8 cellular contexts compared by ENCODE assay signal in the genomic region with DNA sequence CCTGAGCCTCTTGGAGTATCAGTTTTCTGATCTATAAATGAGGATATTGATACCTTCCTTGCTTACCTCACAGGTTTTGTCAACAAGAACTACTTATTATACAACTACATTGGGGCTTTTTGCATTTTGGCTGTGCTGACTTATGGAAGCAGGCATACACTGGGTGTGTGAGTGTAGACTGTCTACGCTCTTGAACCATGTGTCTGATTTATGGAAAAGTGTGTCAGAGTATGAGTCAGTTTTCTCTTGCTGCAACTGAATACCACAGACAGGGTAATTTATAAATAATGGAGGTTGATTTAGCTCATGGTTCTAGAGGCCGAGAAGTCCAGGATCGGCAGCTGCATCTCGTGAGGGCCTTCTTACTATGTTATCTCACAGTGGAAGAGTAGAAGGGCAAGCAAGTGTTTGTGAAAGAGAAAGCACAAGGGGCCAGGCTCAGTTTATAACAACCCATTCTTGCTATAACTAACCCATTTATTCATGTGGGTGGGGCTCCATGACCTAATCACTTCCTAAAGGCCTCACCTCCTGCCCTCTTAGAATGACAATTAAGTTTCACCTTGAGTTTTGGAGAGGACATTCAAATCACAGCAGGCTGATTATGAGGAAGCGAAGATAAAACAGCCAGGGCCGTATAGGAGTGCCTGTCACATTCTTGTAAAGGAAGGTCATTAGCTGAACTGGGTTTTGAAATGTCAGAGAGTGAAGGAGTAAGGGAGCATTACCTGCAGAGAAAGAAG. TPM values are rescaled to one million over a fixed set of nuclear protein-coding genes. Genes with fewer than 3 reads are reported as not detected.
DNase-seq lines count a peak whose midpoint lies in the region; ATAC-seq and TF ChIP-seq lines count a peak whose summit lies in the region.

No MANE protein-coding gene starts in this region.

- peaks cover 33% of the 10 kb centered on the region for H3K4me1 Mint-ChIP-seq in activated CD8-positive, alpha-beta memory T cell treated with anti-CD3 and anti-CD28 coated beads, Interleukin-2, amount 10 ng/mL, durations not matched to agents 7 days and 5 days

- H3K36me3 ChIP-seq in mucosa of descending colon (ENCODE audit: low read depth): no peaks in the 10 kb centered on the region

- no peak overlapping the region for H3K4me3 Mint-ChIP-seq in activated CD8-positive, alpha-beta memory T cell treated with anti-CD3 and anti-CD28 coated beads, Interleukin-2, amount 10 ng/mL, durations not matched to agents 7 days and 5 days

- CTCF ChIA-PET in activated CD8-positive, alpha-beta memory T cell treated with anti-CD3 and anti-CD28 coated beads, Interleukin-2, amount 10 ng/mL, durations not matched to agents 7 days and 5 days (lab: Charles Lee): no interaction called here

- peaks cover 3% of the 10 kb centered on the region for H3K36me3 Mint-ChIP-seq in activated CD8-positive, alpha-beta memory T cell treated with anti-CD3 and anti-CD28 coated beads, Interleukin-2, amount 10 ng/mL, durations not matched to agents 7 days and 5 days

- H3K27me3 Mint-ChIP-seq in activated CD8-positive, alpha-beta memory T cell treated with anti-CD3 and anti-CD28 coated beads, Interleukin-2, amount 10 ng/mL, durations not matched to agents 7 days and 5 days: peaks cover 43% of the 10 kb centered on the region

- no peaks in the 10 kb centered on the region for H3K9me3 ChIP-seq in mucosa of descending colon

- peak; percentile 49 for ATAC-seq in activated CD8-positive, alpha-beta memory T cell treated with anti-CD3 and anti-CD28 coated beads, Interleukin-2, amount 10 ng/mL, durations not matched to agents 7 days and 5 days
- peak; percentile 54 for ATAC-seq in GM21515 (IDR thresholded peaks at IDR 0.05; ENCODE audit: unreplicated experiment)
- peak; percentile 58 for ATAC-seq in HG03280 (IDR thresholded peaks at IDR 0.05; ENCODE audit: unreplicated experiment)
- ATAC-seq in mucosa of descending colon: peak; percentile 48

- no peak for DNase-seq in activated CD8-positive, alpha-beta memory T cell treated with anti-CD3 and anti-CD28 coated beads, Interleukin-2, amount 10 ng/mL, durations not matched to agents 7 days and 5 days
- no peak for DNase-seq in activated CD8-positive, alpha-beta memory T cell treated with anti-CD3 and anti-CD28 coated beads, Interleukin-2, amount 50 U/mL, for 4 hours
- DNase-seq in mucosa of descending colon: no peak
- DNase-seq in D341Med (ENCODE audit: low spot score): no peak
- no peak for DNase-seq in NCI-H345 treated with DMSO at 0.1 percent for 48 hours (lab: John Stamatoyannopoulos, UW; ENCODE audit: unreplicated experiment)
- DNase-seq in cerebellar nuclear complex (lab: John Stamatoyannopoulos, UW): no peak

- H3K9me3 Mint-ChIP-seq in activated CD8-positive, alpha-beta memory T cell treated with anti-CD3 and anti-CD28 coated beads, Interleukin-2, amount 10 ng/mL, durations not matched to agents 7 days and 5 days (ENCODE audit: low read depth): no peaks in the 10 kb centered on the region

- TF ChIP-seq CTCF in mucosa of descending colon (IDR thresholded peaks at IDR 0.05): no peak

- H3K27ac Mint-ChIP-seq in activated CD8-positive, alpha-beta memory T cell treated with anti-CD3 and anti-CD28 coated beads, Interleukin-2, amount 10 ng/mL, durations not matched to agents 7 days and 5 days: no peak overlapping the region

- no peaks in the 10 kb centered on the region for H3K4me1 ChIP-seq in mucosa of descending colon (ENCODE audit: low read depth)

- intact Hi-C loops in mucosa of descending colon (cut with DNase I, micrococcal nuclease): no loop called here

- no peak overlapping the region for H3K4me3 ChIP-seq in mucosa of descending colon

RNA-seq across cellular contexts. Expression of a gene that starts 6.8 kb away (rescaled TPM):
- not detected for total RNA-seq in activated CD8-positive, alpha-beta memory T cell treated with anti-CD3 and anti-CD28 coated beads, Interleukin-2, amount 10 ng/mL, durations not matched to agents 7 days and 5 days
- total RNA-seq in mucosa of descending colon: not detected

RNA-seq across cellular contexts. Expression of a gene that starts 28.1 kb away (rescaled TPM):
- total RNA-seq in activated CD8-positive, alpha-beta memory T cell treated with anti-CD3 and anti-CD28 coated beads, Interleukin-2, amount 10 ng/mL, durations not matched to agents 7 days and 5 days: 1 to 10 TPM; 8.7 to 9.1 TPM
- total RNA-seq in mucosa of descending colon: under 1 TPM in 2 of 3 donors, not detected in 1; 0.17 to 0.43 TPM

Comparison
In these comparisons a context has a peak if more than half of its experiments do, and no peak if none do; other contexts are left out.
1. RNA of a gene that starts 28.1 kb away (total RNA-seq): 8.7 to 9.1 TPM in activated CD8-positive, alpha-beta memory T cell treated with anti-CD3 and anti-CD28 coated beads, Interleukin-2, amount 10 ng/mL, durations not matched to agents 7 days and 5 days; 0.17 to 0.43 TPM in mucosa of descending colon; every median in the first group is over 4 times any median in the second.
2. Peak in every context shown above with its lines, with median percentiles within 50 percentile points of each other: ATAC-seq.